In the genomic region with DNA sequence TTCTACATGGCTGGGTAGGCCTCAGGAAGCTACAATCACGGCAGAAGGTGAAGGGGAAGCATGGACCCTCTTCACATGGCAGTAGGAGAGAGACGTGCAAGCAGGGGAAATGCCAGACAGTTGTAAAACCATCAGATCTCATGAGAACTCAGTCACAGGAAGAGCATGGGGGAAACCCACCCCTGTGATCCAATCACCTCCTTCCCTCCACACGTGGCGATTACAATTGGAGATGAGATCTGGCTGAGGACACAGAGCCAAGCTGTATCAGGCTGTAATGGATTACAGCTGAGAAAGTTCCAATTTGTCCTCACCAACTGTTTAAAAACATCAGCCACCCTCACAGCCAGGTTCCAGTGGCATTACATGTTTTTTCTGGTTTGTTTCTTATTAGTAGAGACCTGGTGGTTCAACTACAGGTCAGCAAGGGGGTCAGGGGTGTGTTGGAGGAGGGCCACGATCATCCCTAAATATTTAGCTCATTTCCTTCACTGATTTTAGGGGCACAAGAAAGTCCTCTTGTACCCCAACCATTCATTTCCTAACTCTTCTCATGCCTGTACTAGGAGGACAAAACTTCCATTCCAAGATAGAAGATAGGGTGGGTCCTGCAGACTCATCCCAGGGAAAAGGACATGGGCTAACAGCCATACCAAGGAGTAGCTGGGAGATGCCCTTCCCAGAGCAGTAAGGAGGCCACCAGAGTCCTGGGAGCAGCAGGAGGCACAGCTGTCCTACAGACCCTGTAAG, we compare ENCODE assay signal across 18 cellular contexts. TPM values are rescaled to one million over a fixed set of nuclear protein-coding genes. Genes with fewer than 3 reads are reported as not detected.
A peak's percentile ranks its signal among the peaks of the same experiment; 100 is the strongest.
DNase-seq lines count a peak whose midpoint lies in the region; ATAC-seq and TF ChIP-seq lines count a peak whose summit lies in the region.
"Had no signal": no experiment of that assay in that cellular context is flagged by ENCODE, and none has a peak within 500 bp of the region (broad histone marks: within the 10 kb centered on the region; RNA-seq: fewer than 3 reads in every experiment).

No MANE protein-coding gene starts in this region.

- no TSS peak for BruUV-seq in Calu3 (replicated peaks; lab: Mats Ljungman, UMichigan)
- no TSS peak for BruUV-seq in Panc1 (replicated peaks; lab: Mats Ljungman, UMichigan)

- H2AFZ ChIP-seq in osteoblast (ENCODE audit: low read length): no peak overlapping the region

- peaks cover 82% of the 10 kb centered on the region for H3K36me3 Mint-ChIP-seq in Calu3 (ENCODE audit: insufficient read depth, unreplicated experiment)

- CTCF ChIA-PET in Calu3 (lab: Charles Lee) (no interaction called here), Panc1 (lab: Charles Lee) (no interaction called here)

- H3K4me1 ChIP-seq in Panc1 (ENCODE audit: control insufficient read depth, insufficient read depth, low read length) (peaks cover 45% of the 10 kb centered on the region), osteoblast (ENCODE audit: insufficient read depth, low read length) (peaks cover 5% of the 10 kb centered on the region)

- DNase-seq in Calu3 (no peak), Panc1 (ENCODE audit: low read depth, low spot score) (no peak), epithelial cell of prostate (ENCODE audit: low read depth, low spot score) (no peak), osteoblast (ENCODE audit: insufficient read length, low spot score, missing footprints) (no peak), left lobe of liver (ENCODE audit: low spot score) (no peak), SW480 (ENCODE audit: low spot score) (no peak), A172 (ENCODE audit: low spot score) (no peak), DMS53 (lab: John Stamatoyannopoulos, UW) (no peak)
- DNase-seq: activated CD4-positive, alpha-beta T cell treated with anti-CD3 and anti-CD28 coated beads, Interleukin-2, amount 50 U/mL, for 48 hours; activated T-cell treated with anti-CD3 and anti-CD28 coated beads, Interleukin-2, amount 50 U/mL, for 72 hours; AML-193; cortex of kidney; NCI-H187; NCI-H510A; OCI-M1; stimulated activated CD4-positive, alpha-beta T cell treated with anti-CD3 and anti-CD28 coated beads, Interleukin-12 subunit alpha, Interleukin-12 subunit beta, amount 100 ng/mL, for 4 hours; stimulated activated naive CD4-positive, alpha-beta T cell treated with Interleukin-2 at 50 U/mL for 16 hours had no signal

- H3K36me3 ChIP-seq in Panc1 (ENCODE audit: control insufficient read depth, insufficient read depth, low read length) (peaks cover 32% of the 10 kb centered on the region), osteoblast (ENCODE audit: insufficient read depth, low read length) (peaks cover 44% of the 10 kb centered on the region)

- H4K20me1 ChIP-seq in osteoblast (ENCODE audit: insufficient read depth, low read length): peaks cover 39% of the 10 kb centered on the region

- no peaks in the 10 kb centered on the region for H3K9me3 Mint-ChIP-seq in Calu3 (ENCODE audit: low read depth, unreplicated experiment)

- H3K27ac Mint-ChIP-seq in Calu3 (ENCODE audit: unreplicated experiment): peak overlapping the region; percentile 71
- H3K27ac Mint-ChIP-seq: activated T-cell treated with anti-CD3 and anti-CD28 coated beads, Interleukin-2, amount 50 U/mL, for 72 hours; progenitor cell of endocrine pancreas had no signal

- peaks cover 6% of the 10 kb centered on the region for H3K79me2 ChIP-seq in osteoblast (ENCODE audit: insufficient read depth, low read length)

- peaks cover 26% of the 10 kb centered on the region for H3K4me1 Mint-ChIP-seq in Calu3 (ENCODE audit: low read depth, unreplicated experiment)

- TF ChIP-seq CTCF in Calu3 (IDR thresholded peaks at IDR 0.05; ENCODE audit: unreplicated experiment) (no peak), Panc1 (IDR thresholded peaks at IDR 0.05) (no peak), osteoblast (IDR thresholded peaks at IDR 0.05; ENCODE audit: extremely low read depth, low read depth, low read length) (no peak)

- intact Hi-C loops in Calu3 (cut with micrococcal nuclease; ENCODE audit: unreplicated experiment) (no loop called here), Panc1 (cut with micrococcal nuclease; ENCODE audit: unreplicated experiment) (loop anchor here (1.0 kb wide), 1 partner anchor 10 kb away; no protein-coding TSS in a partner anchor)

- H3K4me3 ChIP-seq in Panc1 (ENCODE audit: low read depth in 2 of 2, low read length in 2 of 2) (no peak overlapping the region), osteoblast (ENCODE audit: insufficient read depth, low read length) (no peak overlapping the region)

- ATAC-seq in Panc1 (peak; percentile 47), left lobe of liver (no peak)
- ATAC-seq: activated T-cell treated with anti-CD3 and anti-CD28 coated beads, Interleukin-2, amount 50 U/mL, for 72 hours had no signal

- no peaks in the 10 kb centered on the region for H3K27me3 Mint-ChIP-seq in Calu3 (ENCODE audit: unreplicated experiment)
- H3K27me3 Mint-ChIP-seq: progenitor cell of endocrine pancreas had no signal

- POLR2A ChIA-PET in Panc1 (lab: Charles Lee): no interaction called here

- H3K27me3 ChIP-seq in Panc1 (ENCODE audit: control insufficient read depth, insufficient read depth, low read length): no peaks in the 10 kb centered on the region
- H3K27me3 ChIP-seq in osteoblast (ENCODE audit: insufficient read depth, low read length): no peaks in the 10 kb centered on the region

- H3K9me3 ChIP-seq in Panc1 (ENCODE audit: control insufficient read depth, insufficient read depth, low read depth, low read length) (no peaks in the 10 kb centered on the region), osteoblast (ENCODE audit: low read depth, low read length) (no peaks in the 10 kb centered on the region)

- in situ Hi-C loops in Panc1 (cut with HindIII; ENCODE audit: low pct_unique_long_range_greater_than_20kb, low sequenced_read_pairs): no loop called here

- H3K27ac ChIP-seq in Panc1 (ENCODE audit: low read length) (peak overlapping the region; percentile 68), epithelial cell of prostate (peak overlapping the region; percentile 54), osteoblast (ENCODE audit: low read depth, low read length) (peak overlapping the region; percentile 7)

- no peak overlapping the region for H3K4me2 ChIP-seq in osteoblast (ENCODE audit: insufficient read depth, low read length)

- no peak overlapping the region for H3K4me3 Mint-ChIP-seq in Calu3 (ENCODE audit: low read depth, unreplicated experiment)
- H3K4me3 Mint-ChIP-seq: activated T-cell treated with anti-CD3 and anti-CD28 coated beads, Interleukin-2, amount 50 U/mL, for 72 hours had no signal

RNA-seq across cellular contexts. Expression of a gene that starts 54.4 kb away (rescaled TPM):
- 3,100 and 3,305 TPM in 2 replicates for total RNA-seq in Calu3 (2022)
- 1,903 TPM for total RNA-seq in Panc1 (2021; ENCODE audit: unreplicated experiment)
- 1,847 TPM for polyA plus RNA-seq in Panc1 (2012; ENCODE audit: insufficient read length)
- total RNA-seq in osteoblast: 2,826 and 3,042 TPM in 2 replicates
- 61.3 TPM for total RNA-seq in left lobe of liver
- 4,320 and 4,475 TPM in 2 replicates for total RNA-seq in A172 (2014; rRNA removed; shearing (Covaris generic))

Comparison
In these comparisons a context has a peak if more than half of its experiments do, and no peak if none do; other contexts are left out.
1. H3K27ac ChIP-seq: peak in every context shown above with its lines; median percentile 68 in Panc1; 54 in epithelial cell of prostate; 7 in osteoblast.
2. RNA of a gene that starts 54.4 kb away (total RNA-seq): 4,320 to 4,475 TPM in A172, 3,100 to 3,305 TPM in Calu3, 2,826 to 3,042 TPM in osteoblast and 1,903 TPM in Panc1 (single experiment); 61.3 TPM in left lobe of liver (single experiment); every median in the first group is over 10 times any median in the second.